ENCODE assay signal across 14 cellular contexts in genomic region chr7:33076737-33077136, GRCh38. TPM values are rescaled to one million over a fixed set of nuclear protein-coding genes. Genes with fewer than 3 reads are reported as not detected.
DNase-seq lines count a peak whose midpoint lies in the region; ATAC-seq lines count a peak whose summit lies in the region.
"Had no signal": no experiment of that assay in that cellular context is flagged by ENCODE, and none has a peak within 500 bp of the region (broad histone marks: within the 10 kb centered on the region; RNA-seq: fewer than 3 reads in every experiment).

No MANE protein-coding gene starts in this region.

- DNase-seq in M059J (ENCODE audit: low read depth) (peak; percentile 55), renal cortical epithelial cell (ENCODE audit: low read depth) (peak; percentile 68), mesenteric fat pad (ENCODE audit: low spot score) (no peak), NCI-H1694 treated with DMSO at 0.1 percent for 48 hours (lab: John Stamatoyannopoulos, UW) (no peak), NCI-H1092 (lab: John Stamatoyannopoulos, UW) (no peak)
- DNase-seq: activated CD4-positive, CD25-positive, alpha-beta regulatory T cell; activated CD8-positive, alpha-beta memory T cell treated with anti-CD3 and anti-CD28 coated beads, Interleukin-2, amount 10 ng/mL, durations not matched to agents 7 days and 5 days; activated effector memory CD4-positive, alpha-beta T cell treated with anti-CD3 and anti-CD28 coated beads, Interleukin-2, amount 50 U/mL, for 16 hours; AML-193; DMS53; H7; hypothalamus had no signal

- ATAC-seq in GM18861 (IDR thresholded peaks at IDR 0.05; ENCODE audit: unreplicated experiment) (peak; percentile 70), GM21737 (IDR thresholded peaks at IDR 0.05; ENCODE audit: unreplicated experiment) (peak; percentile 70)
- ATAC-seq: activated CD8-positive, alpha-beta memory T cell treated with anti-CD3 and anti-CD28 coated beads, Interleukin-2, amount 10 ng/mL, durations not matched to agents 7 days and 5 days had no signal

RNA-seq across cellular contexts. Expression of gene NT5C3A, which starts 14.2 kb away (rescaled TPM):
- 42.7 and 43.7 TPM in 2 replicates for total RNA-seq in M059J (2014; rRNA removed; shearing (Covaris generic))
- total RNA-seq in renal cortical epithelial cell (26.5 and 67.7 TPM in 2 replicates), mesenteric fat pad (18.5 TPM)

RNA-seq across cellular contexts. Expression of gene RP9, which starts 32.5 kb away (rescaled TPM):
- total RNA-seq in M059J (2014; rRNA removed; shearing (Covaris generic)), result 13.4 and 15.4 TPM in 2 replicates
- total RNA-seq in renal cortical epithelial cell (5.7 and 7.1 TPM in 2 replicates), mesenteric fat pad (8.0 TPM)

RNA-seq across cellular contexts. Expression of gene BBS9, which starts 52.6 kb away (rescaled TPM):
- total RNA-seq in M059J (2014; rRNA removed; shearing (Covaris generic)), result 9.1 and 9.2 TPM in 2 replicates
- total RNA-seq in renal cortical epithelial cell (12.0 and 23.7 TPM in 2 replicates), mesenteric fat pad (15.9 TPM)

Comparison
In these comparisons a context has a peak if more than half of its experiments do, and no peak if none do; other contexts are left out.
1. DNase-seq: peak in M059J (single experiment) and renal cortical epithelial cell (single experiment); none in mesenteric fat pad (single experiment), NCI-H1694 treated with DMSO at 0.1 percent for 48 hours (single experiment) and NCI-H1092 (single experiment).